Comparison of ENCODE assay signal across 8 cellular contexts in genomic region chr7:54758702-54759665, GRCh38. TPM values are rescaled to one million over a fixed set of nuclear protein-coding genes. Genes with fewer than 3 reads are reported as not detected.
DNase-seq lines count a peak whose midpoint lies in the region; ATAC-seq lines count a peak whose summit lies in the region.

TSS of gene SEC61G (minus strand) at chr7:54759211. CDS start at chr7:54757588, 1,623 bp downstream.

- H3K27ac Mint-ChIP-seq in activated CD4-positive, alpha-beta T cell treated with anti-CD3 and anti-CD28 coated beads, Interleukin-2, amount 10 ng/mL, durations not matched to agents 7 days and 5 days: peak within 1 kb of the TSS; percentile 97

- peak within 1 kb of the TSS; percentile 96 for H3K4me2 ChIP-seq in BLaER1

- peak within 1 kb of the TSS; percentile 99 for H3K4me3 ChIP-seq in BLaER1

- H3K9me3 Mint-ChIP-seq in activated CD4-positive, alpha-beta T cell treated with anti-CD3 and anti-CD28 coated beads, Interleukin-2, amount 10 ng/mL, durations not matched to agents 7 days and 5 days: no peaks in the 10 kb centered on the region

- no peaks in the 10 kb centered on the region for H3K27me3 ChIP-seq in BLaER1

- peaks cover 27% of the 10 kb centered on the region for H3K4me1 Mint-ChIP-seq in activated CD4-positive, alpha-beta T cell treated with anti-CD3 and anti-CD28 coated beads, Interleukin-2, amount 10 ng/mL, durations not matched to agents 7 days and 5 days

- peaks cover 50% of the 10 kb centered on the region for H4K20me1 ChIP-seq in BLaER1

- peak within 1 kb of the TSS; percentile 96 for H3K4me3 Mint-ChIP-seq in activated CD4-positive, alpha-beta T cell treated with anti-CD3 and anti-CD28 coated beads, Interleukin-2, amount 10 ng/mL, durations not matched to agents 7 days and 5 days

- POLR2A ChIA-PET in activated CD4-positive, alpha-beta T cell treated with anti-CD3 and anti-CD28 coated beads, Interleukin-2, amount 10 ng/mL, durations not matched to agents 7 days and 5 days (lab: Charles Lee): no interaction called here

- DNase-seq in NCI-H69 (lab: John Stamatoyannopoulos, UW) (peak; percentile 98), cortex of kidney (lab: John Stamatoyannopoulos, UW) (peak; percentile 94), left colon (peak; percentile 98)
- peak; percentile 96 for DNase-seq in activated CD4-positive, alpha-beta T cell treated with anti-CD3 and anti-CD28 coated beads, Interleukin-2, amount 10 ng/mL, durations not matched to agents 7 days and 5 days
- DNase-seq in stimulated activated CD4-positive, alpha-beta T cell treated with anti-CD3 and anti-CD28 coated beads, Interleukin-1b, Interleukin-23, amount 100 ng/mL, for 48 hours: peak; percentile 96

- H3K36me3 ChIP-seq in BLaER1: peaks cover 24% of the 10 kb centered on the region

- CTCF ChIA-PET in activated CD4-positive, alpha-beta T cell treated with anti-CD3 and anti-CD28 coated beads, Interleukin-2, amount 10 ng/mL, durations not matched to agents 7 days and 5 days (lab: Charles Lee): interaction anchor here (0.9 to 2.4 kb wide), 4 partner anchors 11 to 496 kb away, joined by 3 to 13 read pairs (median 9); no protein-coding TSS in a partner anchor

- H3K4me1 ChIP-seq in BLaER1: peaks cover 22% of the 10 kb centered on the region

- peak within 1 kb of the TSS; percentile 95 for H3K9ac ChIP-seq in BLaER1

- peak within 1 kb of the TSS; percentile 89 for H3K27ac ChIP-seq in BLaER1

- intact Hi-C loops in left colon (cut with DNase I, micrococcal nuclease): no loop called here

- H3K9me3 ChIP-seq in BLaER1: no peaks in the 10 kb centered on the region

- peaks cover under 1% of the 10 kb centered on the region for H3K27me3 Mint-ChIP-seq in activated CD4-positive, alpha-beta T cell treated with anti-CD3 and anti-CD28 coated beads, Interleukin-2, amount 10 ng/mL, durations not matched to agents 7 days and 5 days

- peaks cover 21% of the 10 kb centered on the region for H3K36me3 Mint-ChIP-seq in activated CD4-positive, alpha-beta T cell treated with anti-CD3 and anti-CD28 coated beads, Interleukin-2, amount 10 ng/mL, durations not matched to agents 7 days and 5 days (ENCODE audit: low read depth)

- ATAC-seq in GM19328 (IDR thresholded peaks at IDR 0.05; ENCODE audit: unreplicated experiment): peak; percentile 97
- peak; percentile 96 for ATAC-seq in HG03520 (IDR thresholded peaks at IDR 0.05; ENCODE audit: unreplicated experiment)
- peak; percentile 96 for ATAC-seq in left colon

RNA-seq across cellular contexts. Expression of gene SEC61G, which starts in this region (rescaled TPM):
- 100 to 1,000 TPM in 1 of 2 experiments, 10 to 100 TPM in 1; 55.4 to 106 TPM for total RNA-seq in activated CD4-positive, alpha-beta T cell treated with anti-CD3 and anti-CD28 coated beads, Interleukin-2, amount 10 ng/mL, durations not matched to agents 7 days and 5 days
- total RNA-seq in left colon: 100 to 1,000 TPM; 113 to 114 TPM

Comparison
In these comparisons a context has a peak if more than half of its experiments do, and no peak if none do; other contexts are left out.
1. Peak in every context shown above with its lines: DNase-seq, ATAC-seq, H3K4me3 ChIP-seq and H3K27ac ChIP-seq.